1 cellular context compared by ENCODE assay signal in the genomic region with DNA sequence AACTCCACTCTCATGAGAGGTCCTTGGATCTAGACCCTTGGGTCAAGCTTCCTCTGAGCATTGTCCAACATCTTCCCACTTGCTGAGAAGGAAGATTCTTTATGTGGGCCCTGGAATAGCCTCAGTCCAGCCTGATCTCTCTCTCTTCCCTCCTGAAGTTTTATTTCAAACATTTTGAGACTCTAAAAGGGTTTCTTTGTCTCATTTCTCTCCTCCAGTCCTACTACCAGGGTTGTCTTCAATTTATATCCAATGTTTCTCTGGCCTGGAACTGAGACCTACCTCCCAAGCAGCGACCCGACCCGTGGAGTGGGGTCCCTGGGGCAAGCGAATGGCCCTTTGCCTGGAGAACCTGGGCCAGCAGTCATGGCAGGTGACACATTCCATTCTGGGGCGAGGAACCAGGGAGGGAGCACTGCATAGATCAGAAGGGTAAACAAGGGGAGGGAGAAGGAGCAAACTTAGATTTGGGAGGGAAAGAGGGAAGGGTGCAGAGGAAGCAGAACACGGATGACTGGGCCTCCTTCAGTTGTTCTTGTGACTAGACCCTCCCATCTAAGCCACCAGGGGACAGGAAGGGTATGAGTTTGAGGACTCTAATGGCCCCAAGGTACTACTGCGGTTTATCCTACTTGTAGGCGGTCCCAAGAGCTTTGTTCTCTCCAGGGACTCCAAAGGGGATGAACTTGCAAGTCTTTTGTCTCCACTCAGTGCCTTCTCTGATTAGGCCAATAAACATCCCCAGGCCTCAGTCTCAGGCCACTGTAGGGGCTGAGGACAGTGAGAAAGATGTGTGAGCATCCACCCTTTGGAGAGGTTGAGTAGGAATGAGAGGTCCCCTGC.
A peak's percentile ranks its signal among the peaks of the same experiment; 100 is the strongest.
TF ChIP-seq lines count a peak whose summit lies in the region.

No MANE protein-coding gene starts in this region.

TF ChIP-seq in K562, 482 proteins besides CTCF, POLR2A, EP300 and RAD21:
- peak; percentile 39; the same call in 1 of the 2 replicates for TF ChIP-seq PRMT5 (CRISPR knock-in tag; IDR thresholded peaks at IDR 0.05)
- TF ChIP-seq, protein P1, sequence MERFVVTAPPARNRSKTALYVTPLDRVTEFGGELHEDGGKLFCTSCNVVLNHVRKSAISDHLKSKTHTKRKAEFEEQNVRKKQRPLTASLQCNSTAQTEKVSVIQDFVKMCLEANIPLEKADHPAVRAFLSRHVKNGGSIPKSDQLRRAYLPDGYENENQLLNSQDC (CRISPR knock-in tag; IDR thresholded peaks at IDR 0.05): no peak
- TF ChIP-seq, protein P2, sequence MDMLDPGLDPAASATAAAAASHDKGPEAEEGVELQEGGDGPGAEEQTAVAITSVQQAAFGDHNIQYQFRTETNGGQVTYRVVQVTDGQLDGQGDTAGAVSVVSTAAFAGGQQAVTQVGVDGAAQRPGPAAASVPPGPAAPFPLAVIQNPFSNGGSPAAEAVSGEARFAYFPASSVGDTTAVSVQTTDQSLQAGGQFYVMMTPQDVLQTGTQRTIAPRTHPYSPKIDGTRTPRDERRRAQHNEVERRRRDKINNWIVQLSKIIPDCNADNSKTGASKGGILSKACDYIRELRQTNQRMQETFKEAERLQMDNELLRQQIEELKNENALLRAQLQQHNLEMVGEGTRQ (CRISPR knock-in tag; IDR thresholded peaks at IDR 0.05): peak; percentile 4
- no peak for TF ChIP-seq TEAD4 (IDR thresholded peaks at IDR 0.05; ENCODE audit: low read length)
- TF ChIP-seq TEAD4 (CRISPR knock-in tag; IDR thresholded peaks at IDR 0.05; ENCODE audit: borderline replicate concordance): 0 out of 2 replicates have a peak, but pooled peaks have one; percentile 63
- TF ChIP-seq, protein P3, sequence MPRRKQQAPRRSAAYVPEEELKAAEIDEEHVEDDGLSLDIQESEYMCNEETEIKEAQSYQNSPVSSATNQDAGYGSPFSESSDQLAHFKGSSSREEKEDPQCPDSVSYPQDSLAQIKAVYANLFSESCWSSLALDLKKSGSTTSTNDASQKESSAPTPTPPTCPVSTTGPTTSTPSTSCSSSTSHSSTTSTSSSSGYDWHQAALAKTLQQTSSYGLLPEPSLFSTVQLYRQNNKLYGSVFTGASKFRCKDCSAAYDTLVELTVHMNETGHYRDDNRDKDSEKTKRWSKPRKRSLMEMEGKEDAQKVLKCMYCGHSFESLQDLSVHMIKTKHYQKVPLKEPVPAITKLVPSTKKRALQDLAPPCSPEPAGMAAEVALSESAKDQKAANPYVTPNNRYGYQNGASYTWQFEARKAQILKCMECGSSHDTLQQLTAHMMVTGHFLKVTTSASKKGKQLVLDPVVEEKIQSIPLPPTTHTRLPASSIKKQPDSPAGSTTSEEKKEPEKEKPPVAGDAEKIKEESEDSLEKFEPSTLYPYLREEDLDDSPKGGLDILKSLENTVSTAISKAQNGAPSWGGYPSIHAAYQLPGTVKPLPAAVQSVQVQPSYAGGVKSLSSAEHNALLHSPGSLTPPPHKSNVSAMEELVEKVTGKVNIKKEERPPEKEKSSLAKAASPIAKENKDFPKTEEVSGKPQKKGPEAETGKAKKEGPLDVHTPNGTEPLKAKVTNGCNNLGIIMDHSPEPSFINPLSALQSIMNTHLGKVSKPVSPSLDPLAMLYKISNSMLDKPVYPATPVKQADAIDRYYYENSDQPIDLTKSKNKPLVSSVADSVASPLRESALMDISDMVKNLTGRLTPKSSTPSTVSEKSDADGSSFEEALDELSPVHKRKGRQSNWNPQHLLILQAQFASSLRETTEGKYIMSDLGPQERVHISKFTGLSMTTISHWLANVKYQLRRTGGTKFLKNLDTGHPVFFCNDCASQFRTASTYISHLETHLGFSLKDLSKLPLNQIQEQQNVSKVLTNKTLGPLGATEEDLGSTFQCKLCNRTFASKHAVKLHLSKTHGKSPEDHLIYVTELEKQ (CRISPR knock-in tag; IDR thresholded peaks at IDR 0.05): no peak
- TF ChIP-seq ZNF830 (CRISPR knock-in tag; IDR thresholded peaks at IDR 0.05): 0 out of 2 replicates have a peak, but pooled peaks have one; percentile 81
- TF ChIP-seq, protein P4, sequence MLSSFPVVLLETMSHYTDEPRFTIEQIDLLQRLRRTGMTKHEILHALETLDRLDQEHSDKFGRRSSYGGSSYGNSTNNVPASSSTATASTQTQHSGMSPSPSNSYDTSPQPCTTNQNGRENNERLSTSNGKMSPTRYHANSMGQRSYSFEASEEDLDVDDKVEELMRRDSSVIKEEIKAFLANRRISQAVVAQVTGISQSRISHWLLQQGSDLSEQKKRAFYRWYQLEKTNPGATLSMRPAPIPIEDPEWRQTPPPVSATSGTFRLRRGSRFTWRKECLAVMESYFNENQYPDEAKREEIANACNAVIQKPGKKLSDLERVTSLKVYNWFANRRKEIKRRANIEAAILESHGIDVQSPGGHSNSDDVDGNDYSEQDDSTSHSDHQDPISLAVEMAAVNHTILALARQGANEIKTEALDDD (IDR thresholded peaks at IDR 0.05): no peak
- peak; percentile 64; the same call in 1 of the 2 replicates for TF ChIP-seq ZNF263 (CRISPR knock-in tag; IDR thresholded peaks at IDR 0.05; ENCODE audit: borderline replicate concordance)
- TF ChIP-seq, protein P5, sequence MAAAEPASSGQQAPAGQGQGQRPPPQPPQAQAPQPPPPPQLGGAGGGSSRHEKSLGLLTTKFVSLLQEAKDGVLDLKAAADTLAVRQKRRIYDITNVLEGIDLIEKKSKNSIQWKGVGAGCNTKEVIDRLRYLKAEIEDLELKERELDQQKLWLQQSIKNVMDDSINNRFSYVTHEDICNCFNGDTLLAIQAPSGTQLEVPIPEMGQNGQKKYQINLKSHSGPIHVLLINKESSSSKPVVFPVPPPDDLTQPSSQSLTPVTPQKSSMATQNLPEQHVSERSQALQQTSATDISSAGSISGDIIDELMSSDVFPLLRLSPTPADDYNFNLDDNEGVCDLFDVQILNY (CRISPR knock-in tag; IDR thresholded peaks at IDR 0.05): no peak
- TF ChIP-seq TBP (optimal IDR thresholded peaks at IDR 0.05; ENCODE audit: low read depth, low read length): no peak
- TF ChIP-seq, protein P6, sequence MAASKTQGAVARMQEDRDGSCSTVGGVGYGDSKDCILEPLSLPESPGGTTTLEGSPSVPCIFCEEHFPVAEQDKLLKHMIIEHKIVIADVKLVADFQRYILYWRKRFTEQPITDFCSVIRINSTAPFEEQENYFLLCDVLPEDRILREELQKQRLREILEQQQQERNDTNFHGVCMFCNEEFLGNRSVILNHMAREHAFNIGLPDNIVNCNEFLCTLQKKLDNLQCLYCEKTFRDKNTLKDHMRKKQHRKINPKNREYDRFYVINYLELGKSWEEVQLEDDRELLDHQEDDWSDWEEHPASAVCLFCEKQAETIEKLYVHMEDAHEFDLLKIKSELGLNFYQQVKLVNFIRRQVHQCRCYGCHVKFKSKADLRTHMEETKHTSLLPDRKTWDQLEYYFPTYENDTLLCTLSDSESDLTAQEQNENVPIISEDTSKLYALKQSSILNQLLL (CRISPR knock-in tag; IDR thresholded peaks at IDR 0.05; ENCODE audit: borderline replicate concordance): 0 out of 2 replicates have a peak, but pooled peaks have one; percentile 33
- TF ChIP-seq HNRNPUL1 (IDR thresholded peaks at IDR 0.05; ENCODE audit: low read length): peak; percentile 84; the same call in 1 of the 2 replicates
- no peak for TF ChIP-seq EHMT2 (IDR thresholded peaks at IDR 0.05)
- no peak for TF ChIP-seq CC2D1A (IDR thresholded peaks at IDR 0.05)
- TF ChIP-seq, protein P7, sequence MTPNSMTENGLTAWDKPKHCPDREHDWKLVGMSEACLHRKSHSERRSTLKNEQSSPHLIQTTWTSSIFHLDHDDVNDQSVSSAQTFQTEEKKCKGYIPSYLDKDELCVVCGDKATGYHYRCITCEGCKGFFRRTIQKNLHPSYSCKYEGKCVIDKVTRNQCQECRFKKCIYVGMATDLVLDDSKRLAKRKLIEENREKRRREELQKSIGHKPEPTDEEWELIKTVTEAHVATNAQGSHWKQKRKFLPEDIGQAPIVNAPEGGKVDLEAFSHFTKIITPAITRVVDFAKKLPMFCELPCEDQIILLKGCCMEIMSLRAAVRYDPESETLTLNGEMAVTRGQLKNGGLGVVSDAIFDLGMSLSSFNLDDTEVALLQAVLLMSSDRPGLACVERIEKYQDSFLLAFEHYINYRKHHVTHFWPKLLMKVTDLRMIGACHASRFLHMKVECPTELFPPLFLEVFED (CRISPR knock-in tag; conservative IDR thresholded peaks at IDR 0.05): peak; percentile 67; the same call in 1 of the 2 replicates
- TF ChIP-seq, protein P8, sequence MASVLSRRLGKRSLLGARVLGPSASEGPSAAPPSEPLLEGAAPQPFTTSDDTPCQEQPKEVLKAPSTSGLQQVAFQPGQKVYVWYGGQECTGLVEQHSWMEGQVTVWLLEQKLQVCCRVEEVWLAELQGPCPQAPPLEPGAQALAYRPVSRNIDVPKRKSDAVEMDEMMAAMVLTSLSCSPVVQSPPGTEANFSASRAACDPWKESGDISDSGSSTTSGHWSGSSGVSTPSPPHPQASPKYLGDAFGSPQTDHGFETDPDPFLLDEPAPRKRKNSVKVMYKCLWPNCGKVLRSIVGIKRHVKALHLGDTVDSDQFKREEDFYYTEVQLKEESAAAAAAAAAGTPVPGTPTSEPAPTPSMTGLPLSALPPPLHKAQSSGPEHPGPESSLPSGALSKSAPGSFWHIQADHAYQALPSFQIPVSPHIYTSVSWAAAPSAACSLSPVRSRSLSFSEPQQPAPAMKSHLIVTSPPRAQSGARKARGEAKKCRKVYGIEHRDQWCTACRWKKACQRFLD (CRISPR knock-in tag; IDR thresholded peaks at IDR 0.05): no peak
- no peak for TF ChIP-seq ZNF143 (CRISPR knock-in tag; IDR thresholded peaks at IDR 0.05)
- TF ChIP-seq, protein P9, sequence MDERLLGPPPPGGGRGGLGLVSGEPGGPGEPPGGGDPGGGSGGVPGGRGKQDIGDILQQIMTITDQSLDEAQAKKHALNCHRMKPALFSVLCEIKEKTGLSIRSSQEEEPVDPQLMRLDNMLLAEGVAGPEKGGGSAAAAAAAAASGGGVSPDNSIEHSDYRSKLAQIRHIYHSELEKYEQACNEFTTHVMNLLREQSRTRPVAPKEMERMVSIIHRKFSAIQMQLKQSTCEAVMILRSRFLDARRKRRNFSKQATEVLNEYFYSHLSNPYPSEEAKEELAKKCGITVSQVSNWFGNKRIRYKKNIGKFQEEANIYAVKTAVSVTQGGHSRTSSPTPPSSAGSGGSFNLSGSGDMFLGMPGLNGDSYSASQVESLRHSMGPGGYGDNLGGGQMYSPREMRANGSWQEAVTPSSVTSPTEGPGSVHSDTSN (CRISPR knock-in tag; IDR thresholded peaks at IDR 0.05; ENCODE audit: low read depth): peak; percentile 3; the same call in 1 of the 2 replicates
- TF ChIP-seq, protein P9 (tag; conservative IDR thresholded peaks at IDR 0.05; ENCODE audit: low read depth): no peak
- no peak for TF ChIP-seq ZNF282 (CRISPR knock-in tag; IDR thresholded peaks at IDR 0.05)
- TF ChIP-seq, protein P10, sequence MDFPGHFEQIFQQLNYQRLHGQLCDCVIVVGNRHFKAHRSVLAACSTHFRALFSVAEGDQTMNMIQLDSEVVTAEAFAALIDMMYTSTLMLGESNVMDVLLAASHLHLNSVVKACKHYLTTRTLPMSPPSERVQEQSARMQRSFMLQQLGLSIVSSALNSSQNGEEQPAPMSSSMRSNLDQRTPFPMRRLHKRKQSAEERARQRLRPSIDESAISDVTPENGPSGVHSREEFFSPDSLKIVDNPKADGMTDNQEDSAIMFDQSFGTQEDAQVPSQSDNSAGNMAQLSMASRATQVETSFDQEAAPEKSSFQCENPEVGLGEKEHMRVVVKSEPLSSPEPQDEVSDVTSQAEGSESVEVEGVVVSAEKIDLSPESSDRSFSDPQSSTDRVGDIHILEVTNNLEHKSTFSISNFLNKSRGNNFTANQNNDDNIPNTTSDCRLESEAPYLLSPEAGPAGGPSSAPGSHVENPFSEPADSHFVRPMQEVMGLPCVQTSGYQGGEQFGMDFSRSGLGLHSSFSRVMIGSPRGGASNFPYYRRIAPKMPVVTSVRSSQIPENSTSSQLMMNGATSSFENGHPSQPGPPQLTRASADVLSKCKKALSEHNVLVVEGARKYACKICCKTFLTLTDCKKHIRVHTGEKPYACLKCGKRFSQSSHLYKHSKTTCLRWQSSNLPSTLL (IDR thresholded peaks at IDR 0.05): no peak
- TF ChIP-seq ZNF780A (CRISPR knock-in tag; IDR thresholded peaks at IDR 0.05): 0 out of 2 replicates have a peak, but pooled peaks have one; percentile 64
- TF ChIP-seq, protein P11, sequence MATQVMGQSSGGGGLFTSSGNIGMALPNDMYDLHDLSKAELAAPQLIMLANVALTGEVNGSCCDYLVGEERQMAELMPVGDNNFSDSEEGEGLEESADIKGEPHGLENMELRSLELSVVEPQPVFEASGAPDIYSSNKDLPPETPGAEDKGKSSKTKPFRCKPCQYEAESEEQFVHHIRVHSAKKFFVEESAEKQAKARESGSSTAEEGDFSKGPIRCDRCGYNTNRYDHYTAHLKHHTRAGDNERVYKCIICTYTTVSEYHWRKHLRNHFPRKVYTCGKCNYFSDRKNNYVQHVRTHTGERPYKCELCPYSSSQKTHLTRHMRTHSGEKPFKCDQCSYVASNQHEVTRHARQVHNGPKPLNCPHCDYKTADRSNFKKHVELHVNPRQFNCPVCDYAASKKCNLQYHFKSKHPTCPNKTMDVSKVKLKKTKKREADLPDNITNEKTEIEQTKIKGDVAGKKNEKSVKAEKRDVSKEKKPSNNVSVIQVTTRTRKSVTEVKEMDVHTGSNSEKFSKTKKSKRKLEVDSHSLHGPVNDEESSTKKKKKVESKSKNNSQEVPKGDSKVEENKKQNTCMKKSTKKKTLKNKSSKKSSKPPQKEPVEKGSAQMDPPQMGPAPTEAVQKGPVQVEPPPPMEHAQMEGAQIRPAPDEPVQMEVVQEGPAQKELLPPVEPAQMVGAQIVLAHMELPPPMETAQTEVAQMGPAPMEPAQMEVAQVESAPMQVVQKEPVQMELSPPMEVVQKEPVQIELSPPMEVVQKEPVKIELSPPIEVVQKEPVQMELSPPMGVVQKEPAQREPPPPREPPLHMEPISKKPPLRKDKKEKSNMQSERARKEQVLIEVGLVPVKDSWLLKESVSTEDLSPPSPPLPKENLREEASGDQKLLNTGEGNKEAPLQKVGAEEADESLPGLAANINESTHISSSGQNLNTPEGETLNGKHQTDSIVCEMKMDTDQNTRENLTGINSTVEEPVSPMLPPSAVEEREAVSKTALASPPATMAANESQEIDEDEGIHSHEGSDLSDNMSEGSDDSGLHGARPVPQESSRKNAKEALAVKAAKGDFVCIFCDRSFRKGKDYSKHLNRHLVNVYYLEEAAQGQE (CRISPR knock-in tag; IDR thresholded peaks at IDR 0.05; ENCODE audit: low read depth): 0 out of 2 replicates have a peak, but pooled peaks have one; percentile 17
- no peak for TF ChIP-seq SRSF3 (IDR thresholded peaks at IDR 0.05; ENCODE audit: insufficient read depth, low read length)
- TF ChIP-seq ZNF184 (CRISPR knock-in tag; IDR thresholded peaks at IDR 0.05): 0 out of 2 replicates have a peak, but pooled peaks have one; percentile 4
- TF ChIP-seq MED1 (CRISPR knock-in tag; IDR thresholded peaks at IDR 0.05; ENCODE audit: borderline replicate concordance): no peak
- 0 out of 2 replicates have a peak, but pooled peaks have one; percentile 12 for TF ChIP-seq ZBTB7A (IDR thresholded peaks at IDR 0.05; ENCODE audit: borderline replicate concordance, control insufficient read depth, low read depth, low read length)
- peak in 1 of 2 experiments; percentile 10; a peak in 1 of 4 replicates for TF ChIP-seq FOXA3 (CRISPR knock-in tag; conservative IDR thresholded peaks at IDR 0.05 in 1 of 2, IDR thresholded peaks at IDR 0.05 in 1 of 2)
- peak; percentile 56; the same call in 1 of the 2 replicates for TF ChIP-seq FOXJ2 (tag; IDR thresholded peaks at IDR 0.05)
